Comparison of ENCODE assay signal across 16 cellular contexts in genomic region chr22:30318773-30319419, GRCh38. TPM values are rescaled to one million over a fixed set of nuclear protein-coding genes. Genes with fewer than 3 reads are reported as not detected.
DNase-seq lines count a peak whose midpoint lies in the region; ATAC-seq, FAIRE-seq and TF ChIP-seq lines count a peak whose summit lies in the region.
"Had no signal": no experiment of that assay in that cellular context is flagged by ENCODE, and none has a peak within 500 bp of the region (broad histone marks: within the 10 kb centered on the region; RNA-seq: fewer than 3 reads in every experiment).

No MANE protein-coding gene starts in this region.

- no peak for TF ChIP-seq RAD21 in liver (IDR thresholded peaks at IDR 0.05)

- intact Hi-C loops in heart left ventricle (cut with DNase I), result no loop called here
- intact Hi-C loops in cardiac septum (cut with DNase I), result no loop called here

- H3K9me3 ChIP-seq in heart left ventricle (no peaks in the 10 kb centered on the region), liver (ENCODE audit: control insufficient read depth in 4 of 4, low read length in 3 of 4) (no peaks in the 10 kb centered on the region)
- H3K9me3 ChIP-seq: BE2C, SJCRH30 had no signal

- H3K4me3 Mint-ChIP-seq in activated naive CD8-positive, alpha-beta T cell, result peak overlapping the region; percentile 33
- H3K4me3 Mint-ChIP-seq in type B pancreatic cell, result peak overlapping the region; percentile 76

- FAIRE-seq in frontal cortex (lab: Jason Lieb, UNC), result no peak

- H3K27me3 Mint-ChIP-seq in activated naive CD8-positive, alpha-beta T cell, result no peaks in the 10 kb centered on the region
- H3K27me3 Mint-ChIP-seq in type B pancreatic cell, result no peaks in the 10 kb centered on the region

- TF ChIP-seq CTCF in heart left ventricle (IDR thresholded peaks at IDR 0.05) (peak in 1 of 12 donors; percentile 21), liver (IDR thresholded peaks at IDR 0.05; ENCODE audit: low read depth, low read length, missing input control) (no peak), type B pancreatic cell (conservative IDR thresholded peaks at IDR 0.05) (no peak)

- H3K27ac ChIP-seq in heart left ventricle, result peak overlapping the region in 11 of 12 donors; percentile 24 to 71 (median 44)
- H3K27ac ChIP-seq in liver (ENCODE audit: low read depth in 1 of 2, low read length in 2 of 2), result peak overlapping the region; percentile 1 to 75
- H3K27ac ChIP-seq: SJCRH30 had no signal

- 58 to 67% (median 65%) methylated on average over 7 of the region's 7 CpGs for WGBS in heart left ventricle, 4 donors
- WGBS in liver, result 81% methylated on average over 7 of the region's 7 CpGs

- H3K36me3 ChIP-seq in heart left ventricle (peaks cover 0 to 31% (median 0%) of the 10 kb centered on the region in 9 donors), liver (ENCODE audit: control insufficient read depth in 4 of 4, insufficient read depth in 3 of 4, low read depth in 1 of 4, low read length in 3 of 4) (peaks cover 0 to 2% (median 0%) of the 10 kb centered on the region in 4 donors)
- H3K36me3 ChIP-seq: BE2C, SJCRH30 had no signal

- no peak overlapping the region for H3K9ac ChIP-seq in liver (ENCODE audit: low read depth in 1 of 2, low read length in 2 of 2)

- no peak overlapping the region for H3K4me3 ChIP-seq in heart left ventricle
- no peak overlapping the region for H3K4me3 ChIP-seq in liver (ENCODE audit: low read depth in 1 of 3, low read length in 3 of 3)
- H3K4me3 ChIP-seq: dorsolateral prefrontal cortex, SJCRH30 had no signal

- H3K27me3 ChIP-seq in heart left ventricle (no peaks in the 10 kb centered on the region), liver (ENCODE audit: control insufficient read depth in 4 of 4, insufficient read depth in 4 of 4, low read length in 3 of 4) (no peaks in the 10 kb centered on the region)
- H3K27me3 ChIP-seq: BE2C, dorsolateral prefrontal cortex, SJCRH30 had no signal

- H3K9me3 Mint-ChIP-seq in activated naive CD8-positive, alpha-beta T cell (ENCODE audit: low read depth), result no peaks in the 10 kb centered on the region
- H3K9me3 Mint-ChIP-seq in type B pancreatic cell, result peaks cover 5% of the 10 kb centered on the region

- H3K4me1 ChIP-seq in heart left ventricle (peaks cover 13 to 100% (median 60%) of the 10 kb centered on the region in 12 donors), liver (ENCODE audit: control insufficient read depth in 4 of 4, insufficient read depth in 4 of 4, low read length in 3 of 4) (peaks cover 9 to 51% (median 30%) of the 10 kb centered on the region in 4 donors)
- H3K4me1 ChIP-seq: SJCRH30 had no signal

- peaks cover 94% of the 10 kb centered on the region for H3K4me1 Mint-ChIP-seq in activated naive CD8-positive, alpha-beta T cell (ENCODE audit: low read depth)
- peaks cover 15% of the 10 kb centered on the region for H3K4me1 Mint-ChIP-seq in type B pancreatic cell (ENCODE audit: unreplicated experiment)

- peak overlapping the region; percentile 90 for H3K27ac Mint-ChIP-seq in activated naive CD8-positive, alpha-beta T cell
- peak overlapping the region; percentile 96 for H3K27ac Mint-ChIP-seq in type B pancreatic cell

- ATAC-seq in heart left ventricle, result peak; percentile 14 to 66 (median 48)
- no peak for ATAC-seq in GM21825 (IDR thresholded peaks at IDR 0.05; ENCODE audit: unreplicated experiment)

- peaks cover 2% of the 10 kb centered on the region for H3K36me3 Mint-ChIP-seq in activated naive CD8-positive, alpha-beta T cell
- peaks cover 9% of the 10 kb centered on the region for H3K36me3 Mint-ChIP-seq in type B pancreatic cell

- no peak for TF ChIP-seq POLR2A in heart left ventricle (IDR thresholded peaks at IDR 0.05)

- DNase-seq in heart left ventricle (no peak), cardiac septum (ENCODE audit: low spot score) (no peak), type B pancreatic cell (ENCODE audit: extremely low spot score, unreplicated experiment) (no peak), A172 (ENCODE audit: low spot score) (no peak), frontal cortex (ENCODE audit: low spot score in 2 of 2) (no peak)
- DNase-seq: activated gamma-delta T cell treated with Interleukin-2 at 50 U/mL for 16 hours, BE2C, dorsolateral prefrontal cortex, HCEC 1CT, NCI-H1436, NCI-H526 treated with DMSO at 0.1 percent for 48 hours, occipital lobe, SJCRH30 had no signal

TF ChIP-seq in liver, 16 proteins besides CTCF, POLR2A, EP300 and RAD21 (continues in another document):
- no peak for TF ChIP-seq YY1 (IDR thresholded peaks at IDR 0.05)
- TF ChIP-seq NR2F2 (IDR thresholded peaks at IDR 0.05), result no peak
- TF ChIP-seq FOXA2 (IDR thresholded peaks at IDR 0.05), result no peak
- TF ChIP-seq MAX (IDR thresholded peaks at IDR 0.05), result no peak
- TF ChIP-seq HNF4G (IDR thresholded peaks at IDR 0.05), result no peak
- no peak for TF ChIP-seq TAF1 (conservative IDR thresholded peaks at IDR 0.05)
- TF ChIP-seq, protein P1, sequence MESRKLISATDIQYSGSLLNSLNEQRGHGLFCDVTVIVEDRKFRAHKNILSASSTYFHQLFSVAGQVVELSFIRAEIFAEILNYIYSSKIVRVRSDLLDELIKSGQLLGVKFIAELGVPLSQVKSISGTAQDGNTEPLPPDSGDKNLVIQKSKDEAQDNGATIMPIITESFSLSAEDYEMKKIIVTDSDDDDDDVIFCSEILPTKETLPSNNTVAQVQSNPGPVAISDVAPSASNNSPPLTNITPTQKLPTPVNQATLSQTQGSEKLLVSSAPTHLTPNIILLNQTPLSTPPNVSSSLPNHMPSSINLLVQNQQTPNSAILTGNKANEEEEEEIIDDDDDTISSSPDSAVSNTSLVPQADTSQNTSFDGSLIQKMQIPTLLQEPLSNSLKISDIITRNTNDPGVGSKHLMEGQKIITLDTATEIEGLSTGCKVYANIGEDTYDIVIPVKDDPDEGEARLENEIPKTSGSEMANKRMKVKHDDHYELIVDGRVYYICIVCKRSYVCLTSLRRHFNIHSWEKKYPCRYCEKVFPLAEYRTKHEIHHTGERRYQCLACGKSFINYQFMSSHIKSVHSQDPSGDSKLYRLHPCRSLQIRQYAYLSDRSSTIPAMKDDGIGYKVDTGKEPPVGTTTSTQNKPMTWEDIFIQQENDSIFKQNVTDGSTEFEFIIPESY (IDR thresholded peaks at IDR 0.05), result no peak
- TF ChIP-seq FOXA1 (IDR thresholded peaks at IDR 0.05), result no peak
- no peak for TF ChIP-seq SP1 (IDR thresholded peaks at IDR 0.05)

RNA-seq across cellular contexts. Expression of gene TBC1D10A, which starts 7.8 kb away (rescaled TPM):
- total RNA-seq in heart left ventricle, result 10 to 100 TPM in 1 of 9 donors, 1 to 10 TPM in 8; 4.3 to 10.1 (median 7.1) TPM
- polyA plus RNA-seq in heart left ventricle, result 1 to 10 TPM; 4.5 to 9.5 TPM
- total RNA-seq in cardiac septum, result 5.7 TPM
- total RNA-seq in liver, result 1 to 10 TPM; 3.6 to 8.2 TPM
- 1 to 10 TPM; 8.2 to 9.2 TPM for polyA plus RNA-seq in liver
- total RNA-seq in type B pancreatic cell (ENCODE audit: low replicate concordance), result 15.3 and 21.5 TPM in 2 replicates
- total RNA-seq in A172 (2014; rRNA removed; shearing (Covaris generic)), result 12.1 and 17.0 TPM in 2 replicates
- total RNA-seq in frontal cortex, result 10.6 TPM

RNA-seq across cellular contexts. Expression of gene CASTOR1, which starts 29.6 kb away (rescaled TPM):
- total RNA-seq in heart left ventricle (10 to 100 TPM in 3 of 9 donors, 1 to 10 TPM in 6; 3.8 to 16.6 (median 7.1) TPM), cardiac septum (5.0 TPM), liver (1 to 10 TPM; 1.8 to 2.5 TPM), type B pancreatic cell (ENCODE audit: low replicate concordance) (11.4 TPM in 2 replicates), frontal cortex (2.4 TPM)
- polyA plus RNA-seq in heart left ventricle (10 to 100 TPM in 1 of 2 donors, 1 to 10 TPM in 1; 7.0 to 10.2 TPM), liver (1 to 10 TPM; 2.2 to 5.4 TPM)
- 12.8 and 20.8 TPM in 2 replicates for total RNA-seq in A172 (2014; rRNA removed; shearing (Covaris generic))

RNA-seq across cellular contexts. Expression of gene SF3A1, which starts 37.8 kb away (rescaled TPM):
- 100 to 1,000 TPM in 4 of 9 donors, 10 to 100 TPM in 5; 57.7 to 142 (median 99.2) TPM for total RNA-seq in heart left ventricle
- 10 to 100 TPM; 11.4 to 31.3 TPM for polyA plus RNA-seq in heart left ventricle
- 106 TPM for total RNA-seq in cardiac septum
- total RNA-seq in liver, result 10 to 100 TPM; 19.6 to 41.6 TPM
- polyA plus RNA-seq in liver, result 10 to 100 TPM; 22.7 to 25.0 TPM
- total RNA-seq in type B pancreatic cell (ENCODE audit: low replicate concordance), result 160 and 190 TPM in 2 replicates
- 25.1 and 39.8 TPM in 2 replicates for total RNA-seq in A172 (2014; rRNA removed; shearing (Covaris generic))
- total RNA-seq in frontal cortex, result 13.9 TPM

RNA-seq across cellular contexts. Expression of gene CCDC157, which starts 37.9 kb away (rescaled TPM):
- total RNA-seq in heart left ventricle (1 to 10 TPM in 5 of 9 donors, under 1 TPM in 4; 0.45 to 1.7 (median 1.1) TPM), cardiac septum (0.78 TPM), liver (1 to 10 TPM; 1.3 to 1.4 TPM), type B pancreatic cell (ENCODE audit: low replicate concordance) (6.9 and 9.4 TPM in 2 replicates), frontal cortex (5.3 TPM)
- polyA plus RNA-seq in heart left ventricle (1 to 10 TPM in 1 of 2 donors, under 1 TPM in 1; 0.42 to 1.4 TPM), liver (under 1 TPM; 0.53 to 0.69 TPM)
- 1.1 and 1.2 TPM in 2 replicates for total RNA-seq in A172 (2014; rRNA removed; shearing (Covaris generic))

RNA-seq across cellular contexts. Expression of gene OSM, which starts 52.2 kb away (rescaled TPM):
- total RNA-seq in heart left ventricle (1 to 10 TPM in 2 of 9 donors, under 1 TPM in 5, not detected in 2; 0.17 to 5.0 (median 0.42) TPM), cardiac septum (0.32 TPM), liver (under 1 TPM; 0.25 to 0.84 TPM), type B pancreatic cell (ENCODE audit: low replicate concordance) (not detected in 2 replicates), frontal cortex (0.41 TPM)
- polyA plus RNA-seq in heart left ventricle (under 1 TPM; 0.25 to 0.27 TPM), liver (under 1 TPM in 1 of 2 donors, not detected in 1; 0.09 TPM)
- total RNA-seq in A172 (2014; rRNA removed; shearing (Covaris generic)), result not detected in 2 replicates
- total RNA-seq: SJCRH30 had no signal
